Comparison of ENCODE assay signal across 25 cellular contexts in genomic region chr2:38643021-38643671, GRCh38. TPM values are rescaled to one million over a fixed set of nuclear protein-coding genes. Genes with fewer than 3 reads are reported as not detected.
A peak's percentile ranks its signal among the peaks of the same experiment; 100 is the strongest.
DNase-seq lines count a peak whose midpoint lies in the region; ATAC-seq, FAIRE-seq and TF ChIP-seq lines count a peak whose summit lies in the region.
"Had no signal": no experiment of that assay in that cellular context is flagged by ENCODE, and none has a peak within 500 bp of the region (broad histone marks: within the 10 kb centered on the region; RNA-seq: fewer than 3 reads in every experiment).

No MANE protein-coding gene starts in this region.

- peaks cover 48% of the 10 kb centered on the region for H3K4me1 ChIP-seq in Loucy (ENCODE audit: insufficient read depth, low read length, poor library complexity, severe bottlenecking)
- H3K4me1 ChIP-seq in K562 (replicated peaks in 1 of 2; ENCODE audit: control insufficient read depth in 2 of 2, insufficient read depth in 2 of 2, low read length in 2 of 2) = peaks cover 15 to 20% of the 10 kb centered on the region in 2 experiments; a peak in 4 of 5 replicates
- no peaks in the 10 kb centered on the region for H3K4me1 ChIP-seq in vagina
- H3K4me1 ChIP-seq: left ventricle myocardium inferior had no signal

- no peaks in the 10 kb centered on the region for H3K27me3 Mint-ChIP-seq in activated naive CD4-positive, alpha-beta T cell treated with anti-CD3 and anti-CD28 coated beads for 36 hours (ENCODE audit: low read depth)

- H2AFZ ChIP-seq in Loucy (ENCODE audit: low read length) (no peak overlapping the region), K562 (ENCODE audit: low read depth, low read length) (peak overlapping the region; percentile 60; the same call in 1 of the 2 replicates)

- ATAC-seq in K562 = no peak; the same call in 1 of the 3 replicates
- no peak for ATAC-seq in stimulated activated effector memory CD8-positive, alpha-beta T cell treated with anti-CD3 and anti-CD28 coated beads, Interleukin-12 subunit alpha, Interleukin-12 subunit beta, amount 100 ng/mL, for 72 hours
- ATAC-seq: heart left ventricle had no signal

- DNase-seq in activated naive CD4-positive, alpha-beta T cell treated with anti-CD3 and anti-CD28 coated beads for 36 hours = no peak
- DNase-seq in activated naive CD4-positive, alpha-beta T cell treated with Interleukin-2 at 50 U/mL for 16 hours = no peak
- no peak for DNase-seq in K562 (ENCODE audit: extremely low read depth in 1 of 4, low spot score in 3 of 4)
- peak in 1 of 2 donors; percentile 48 for DNase-seq in stimulated activated effector memory CD8-positive, alpha-beta T cell treated with anti-CD3 and anti-CD28 coated beads, Interleukin-12 subunit alpha, Interleukin-12 subunit beta, amount 100 ng/mL, for 72 hours (ENCODE audit: low spot score in 2 of 2)
- no peak for DNase-seq in caudate nucleus (lab: John Stamatoyannopoulos, UW)
- no peak for DNase-seq in cardiac septum (ENCODE audit: low spot score)
- DNase-seq in vagina (ENCODE audit: extremely low spot score in 2 of 2) = no peak
- DNase-seq: ACHN; activated CD4-positive, alpha-beta T cell treated with anti-CD3 and anti-CD28 coated beads for 1 hour; activated T-cell treated with anti-CD3 and anti-CD28 coated beads for 4 hours; brain microvascular endothelial cell; C1 segment of cervical spinal cord; cortex of kidney; GDM1; heart left ventricle; left ventricle myocardium inferior; NCI-H2171 treated with DMSO at 0.1 percent for 48 hours; NCI-H526 had no signal

- H3K79me2 ChIP-seq in Loucy (ENCODE audit: insufficient read depth, low read length) (no peaks in the 10 kb centered on the region), K562 (ENCODE audit: control insufficient read depth, insufficient read depth, low read length) (no peaks in the 10 kb centered on the region)

- H3K27me3 ChIP-seq in Loucy (ENCODE audit: insufficient read depth, low read length, poor library complexity, severe bottlenecking) (no peaks in the 10 kb centered on the region), K562 (ENCODE audit: control insufficient read depth in 2 of 2, insufficient read depth in 2 of 2, low read length in 2 of 2) (no peaks in the 10 kb centered on the region), vagina (no peaks in the 10 kb centered on the region)
- H3K27me3 ChIP-seq: brain microvascular endothelial cell, heart left ventricle had no signal

- peaks cover 19% of the 10 kb centered on the region; the same call in 1 of the 2 replicates for H3F3A ChIP-seq in Loucy (ENCODE audit: low read depth)

- 80% methylated on average over 34 of the region's 45 CpGs for WGBS in K562 (ENCODE audit: insufficient coverage, low coverage, missing lambda C conversion rate)

- H3K4me3 Mint-ChIP-seq in activated naive CD4-positive, alpha-beta T cell treated with anti-CD3 and anti-CD28 coated beads for 36 hours = no peak overlapping the region
- peak overlapping the region; percentile 28 for H3K4me3 Mint-ChIP-seq in stimulated activated effector memory CD8-positive, alpha-beta T cell treated with anti-CD3 and anti-CD28 coated beads, Interleukin-12 subunit alpha, Interleukin-12 subunit beta, amount 100 ng/mL, for 72 hours
- H3K4me3 Mint-ChIP-seq: mesothelial cell of epicardium had no signal

- no peaks in the 10 kb centered on the region for H3K9me1 ChIP-seq in K562 (ENCODE audit: control insufficient read depth, insufficient read depth, low read length)

- TF ChIP-seq POLR2A in K562 (conservative IDR thresholded peaks at IDR 0.05) (no peak), vagina (IDR thresholded peaks at IDR 0.05) (no peak)

- TF ChIP-seq EP300 in K562 (IDR thresholded peaks at IDR 0.05; ENCODE audit: low read length) = no peak

- H3K9me2 ChIP-seq in Loucy (replicated peaks; ENCODE audit: low read depth, low read length) = no peaks in the 10 kb centered on the region

- no peaks in the 10 kb centered on the region for H4K20me1 ChIP-seq in Loucy (ENCODE audit: insufficient read depth, low read length, poor library complexity, severe bottlenecking)
- H4K20me1 ChIP-seq in K562 (replicated peaks; ENCODE audit: control insufficient read depth, insufficient read depth, low read length) = no peaks in the 10 kb centered on the region

- H3K27ac Mint-ChIP-seq in activated naive CD4-positive, alpha-beta T cell treated with anti-CD3 and anti-CD28 coated beads for 36 hours = peak overlapping the region; percentile 39
- H3K27ac Mint-ChIP-seq in stimulated activated effector memory CD8-positive, alpha-beta T cell treated with anti-CD3 and anti-CD28 coated beads, Interleukin-12 subunit alpha, Interleukin-12 subunit beta, amount 100 ng/mL, for 72 hours = peak overlapping the region; percentile 92
- H3K27ac Mint-ChIP-seq: mesothelial cell of epicardium had no signal

- FAIRE-seq in K562 (lab: Jason Lieb, UNC) = no peak
- FAIRE-seq: endothelial cell of umbilical vein, TTC549, urothelium cell line had no signal

- H3K27ac ChIP-seq in K562 (ENCODE audit: extremely low read depth, low read depth, low read length) = peak overlapping the region; percentile 98
- H3K27ac ChIP-seq in caudate nucleus (ENCODE audit: low read depth, low read length) = no peak overlapping the region
- no peak overlapping the region for H3K27ac ChIP-seq in vagina
- H3K27ac ChIP-seq: brain microvascular endothelial cell, left ventricle myocardium inferior had no signal

- H3K9me3 ChIP-seq in Loucy (ENCODE audit: insufficient read depth, low read depth, low read length) (no peaks in the 10 kb centered on the region), K562 (replicated peaks; ENCODE audit: control insufficient read depth, insufficient read depth, low read depth, low read length) (peaks cover 19% of the 10 kb centered on the region), vagina (no peaks in the 10 kb centered on the region)

- POLR2A ChIA-PET in K562 (lab: Yijun Ruan, JAX) = interaction anchor here (0.7 to 1.0 kb wide), 2 partner anchors 9 to 21 kb away, joined by 3 to 4 read pairs; no protein-coding TSS in a partner anchor

- H3K4me2 ChIP-seq in Loucy (ENCODE audit: low read depth, low read length, poor library complexity, severe bottlenecking) (peak overlapping the region; percentile 68), K562 (ENCODE audit: insufficient read depth, low read length) (peak overlapping the region; percentile 23)

- no peaks in the 10 kb centered on the region for H3K36me3 Mint-ChIP-seq in activated naive CD4-positive, alpha-beta T cell treated with anti-CD3 and anti-CD28 coated beads for 36 hours (ENCODE audit: low read depth)
- no peaks in the 10 kb centered on the region for H3K36me3 Mint-ChIP-seq in stimulated activated effector memory CD8-positive, alpha-beta T cell treated with anti-CD3 and anti-CD28 coated beads, Interleukin-12 subunit alpha, Interleukin-12 subunit beta, amount 100 ng/mL, for 72 hours
- H3K36me3 Mint-ChIP-seq: immature natural killer cell had no signal

- peaks cover 30% of the 10 kb centered on the region for H3K4me1 Mint-ChIP-seq in activated naive CD4-positive, alpha-beta T cell treated with anti-CD3 and anti-CD28 coated beads for 36 hours (ENCODE audit: low read depth)
- H3K4me1 Mint-ChIP-seq in stimulated activated effector memory CD8-positive, alpha-beta T cell treated with anti-CD3 and anti-CD28 coated beads, Interleukin-12 subunit alpha, Interleukin-12 subunit beta, amount 100 ng/mL, for 72 hours = peaks cover 26% of the 10 kb centered on the region
- H3K4me1 Mint-ChIP-seq: mesothelial cell of epicardium had no signal

- TSS peak; percentile 94 for BruUV-seq in K562 (replicated peaks; lab: Mats Ljungman, UMichigan)

- intact Hi-C loops in activated naive CD4-positive, alpha-beta T cell treated with anti-CD3 and anti-CD28 coated beads for 36 hours (cut with micrococcal nuclease) = loop anchor here (1.0 kb wide), 1 partner anchor 10 kb away; no protein-coding TSS in a partner anchor
- intact Hi-C loops in K562 (cut with micrococcal nuclease) (loop anchor here (1.0 kb wide), 1 partner anchor 29 kb away; no protein-coding TSS in a partner anchor), cardiac septum (cut with DNase I) (no loop called here), vagina (cut with DNase I) (no loop called here)

- no peaks in the 10 kb centered on the region for H3K9me3 Mint-ChIP-seq in activated naive CD4-positive, alpha-beta T cell treated with anti-CD3 and anti-CD28 coated beads for 36 hours
- H3K9me3 Mint-ChIP-seq in stimulated activated effector memory CD8-positive, alpha-beta T cell treated with anti-CD3 and anti-CD28 coated beads, Interleukin-12 subunit alpha, Interleukin-12 subunit beta, amount 100 ng/mL, for 72 hours = peaks cover 3% of the 10 kb centered on the region
- H3K9me3 Mint-ChIP-seq: immature natural killer cell had no signal

- no peak for TF ChIP-seq RAD21 in K562 (CRISPR knock-in tag; conservative IDR thresholded peaks at IDR 0.05 in 1 of 2, IDR thresholded peaks at IDR 0.05 in 1 of 2)

- H3K9ac ChIP-seq in Loucy (ENCODE audit: low read depth, low read length, poor library complexity, severe bottlenecking) (peak overlapping the region; percentile 65), K562 (ENCODE audit: insufficient read depth in 1 of 2, low read depth in 2 of 2, low read length in 2 of 2) (peak overlapping the region in 1 of 2 experiments; percentile 66; a peak in 2 of 4 replicates)

- TF ChIP-seq CTCF in Loucy (conservative IDR thresholded peaks at IDR 0.05; ENCODE audit: low read length) (no peak), K562 (IDR thresholded peaks at IDR 0.05 in 2 of 3, conservative IDR thresholded peaks at IDR 0.05 in 1 of 3; ENCODE audit: insufficient read depth in 2 of 3, low read depth in 1 of 3, low read length in 3 of 3) (no peak), vagina (IDR thresholded peaks at IDR 0.05) (no peak)

- no peaks in the 10 kb centered on the region for H3K36me3 ChIP-seq in Loucy (ENCODE audit: insufficient read depth, low read length)
- no peaks in the 10 kb centered on the region for H3K36me3 ChIP-seq in K562 (ENCODE audit: control insufficient read depth, insufficient read depth, low read length)
- no peaks in the 10 kb centered on the region for H3K36me3 ChIP-seq in vagina
- H3K36me3 ChIP-seq: brain microvascular endothelial cell, heart left ventricle, left ventricle myocardium inferior had no signal

- H3K4me3 ChIP-seq in Loucy (ENCODE audit: low read length, poor library complexity, severe bottlenecking) (peak overlapping the region; percentile 54), K562 (no peak overlapping the region), vagina (no peak overlapping the region)
- H3K4me3 ChIP-seq: heart left ventricle, left ventricle myocardium inferior had no signal

- in situ Hi-C loops in K562 (cut with MboI) = no loop called here

- CTCF ChIA-PET in activated naive CD4-positive, alpha-beta T cell treated with anti-CD3 and anti-CD28 coated beads for 36 hours (lab: Charles Lee) = interaction anchor here (1.5 to 1.6 kb wide), 2 partner anchors 28 to 38 kb away, joined by 3 to 6 read pairs; no protein-coding TSS in a partner anchor
- CTCF ChIA-PET in K562 (lab: Yijun Ruan, JAX; ENCODE audit: low intra/inter-chr PET ratio) = no interaction called here

RNA-seq across cellular contexts. Expression of gene GALM, which starts 22.8 kb away (rescaled TPM):
- total RNA-seq in activated naive CD4-positive, alpha-beta T cell treated with anti-CD3 and anti-CD28 coated beads for 36 hours = 10 to 100 TPM; 31.3 to 31.9 TPM
- 19.3 and 29.1 TPM in 2 replicates for total RNA-seq in K562 (2011; cell fraction: chromatin; rRNA removed; ENCODE audit: low replicate concordance)
- 22.4 and 22.5 TPM in 2 replicates for total RNA-seq in K562 (2011; cell fraction: nucleolus; rRNA removed)
- total RNA-seq in K562 (2011; cell fraction: nucleoplasm; rRNA removed) = 13.8 and 21.6 TPM in 2 replicates
- total RNA-seq in K562 (2014; rRNA removed) (21.8 and 27.9 TPM in 2 replicates), K562 (2014; rRNA removed; fragmentation: Illumina TruSeq; extraction: Trizol) (26.3 and 27.3 TPM in 2 replicates), K562 (2015; rRNA removed; fragmentation: Illumina TruSeq; extraction: Trizol) (22.1 and 23.9 TPM in 2 replicates), K562 (2021) (21.8 and 22.7 TPM in 2 replicates), cardiac septum (8.5 TPM), vagina (16.9 TPM)
- polyA plus RNA-seq in K562 (2011; rRNA removed) (36.8 and 43.6 TPM in 2 replicates), K562 (2014; fragmentation: Illumina TruSeq; extraction: Trizol) (32.7 and 33.4 TPM in 2 replicates), K562 (2014; fragmentation: Nextera tagmentation; extraction: Ambion mirVana) (10 to 100 TPM; 38.0 to 51.7 TPM), K562 (2014; rRNA removed) (23.3 and 24.3 TPM in 2 replicates)
- polyA plus RNA-seq in K562 (2011; cell fraction: cytosol; rRNA removed) = 23.9 and 46.7 TPM in 2 replicates
- polyA plus RNA-seq in K562 (2011; cell fraction: nucleus; rRNA removed) = 10.8 and 14.1 TPM in 2 replicates
- polyA plus RNA-seq in K562 (2012) = 14.1 and 59.1 TPM in 2 replicates
- polyA minus RNA-seq in K562 (2011; rRNA and poly(A)+ RNA removed) = 38.4 and 42.7 TPM in 2 replicates
- polyA minus RNA-seq in K562 (2011; cell fraction: cytosol; rRNA and poly(A)+ RNA removed) = 21.8 and 25.5 TPM in 2 replicates
- polyA minus RNA-seq in K562 (2011; cell fraction: nucleus; rRNA and poly(A)+ RNA removed) = 20.1 and 28.8 TPM in 2 replicates
- polyA plus RNA-seq: neural cell had no signal

RNA-seq across cellular contexts. Expression of gene HNRNPLL, which starts 40.4 kb away (rescaled TPM):
- total RNA-seq in activated naive CD4-positive, alpha-beta T cell treated with anti-CD3 and anti-CD28 coated beads for 36 hours = 10 to 100 TPM; 54.4 to 57.3 TPM
- total RNA-seq in K562 (2011; cell fraction: chromatin; rRNA removed; ENCODE audit: low replicate concordance) = 95.1 and 247 TPM in 2 replicates
- total RNA-seq in K562 (2011; cell fraction: nucleolus; rRNA removed) = 40.4 and 52.4 TPM in 2 replicates
- 85.7 and 116 TPM in 2 replicates for total RNA-seq in K562 (2011; cell fraction: nucleoplasm; rRNA removed)
- total RNA-seq in K562 (2014; rRNA removed) = 67.5 and 73.0 TPM in 2 replicates
- 86.9 and 102 TPM in 2 replicates for total RNA-seq in K562 (2014; rRNA removed; fragmentation: Illumina TruSeq; extraction: Trizol)
- 57.1 and 57.8 TPM in 2 replicates for total RNA-seq in K562 (2015; rRNA removed; fragmentation: Illumina TruSeq; extraction: Trizol)
- total RNA-seq in K562 (2021) = 85.4 and 94.0 TPM in 2 replicates
- polyA plus RNA-seq in K562 (2011; rRNA removed) = 99.7 and 135 TPM in 2 replicates
- 21.9 and 34.3 TPM in 2 replicates for polyA plus RNA-seq in K562 (2011; cell fraction: cytosol; rRNA removed)
- polyA plus RNA-seq in K562 (2011; cell fraction: nucleus; rRNA removed) = 60.8 and 87.5 TPM in 2 replicates
- polyA plus RNA-seq in K562 (2012) = 41.1 and 47.5 TPM in 2 replicates
- 46.8 and 49.3 TPM in 2 replicates for polyA plus RNA-seq in K562 (2014; fragmentation: Illumina TruSeq; extraction: Trizol)
- 10 to 100 TPM; 19.8 to 24.7 TPM for polyA plus RNA-seq in K562 (2014; fragmentation: Nextera tagmentation; extraction: Ambion mirVana)
- 45.2 and 55.8 TPM in 2 replicates for polyA plus RNA-seq in K562 (2014; rRNA removed)
- 160 and 182 TPM in 2 replicates for polyA minus RNA-seq in K562 (2011; rRNA and poly(A)+ RNA removed)
- 50.5 and 52.8 TPM in 2 replicates for polyA minus RNA-seq in K562 (2011; cell fraction: cytosol; rRNA and poly(A)+ RNA removed)
- polyA minus RNA-seq in K562 (2011; cell fraction: nucleus; rRNA and poly(A)+ RNA removed) = 79.6 and 164 TPM in 2 replicates
- 25.1 TPM for total RNA-seq in cardiac septum
- 33.9 TPM for total RNA-seq in vagina

Comparison
In these comparisons a context has a peak if more than half of its experiments do, and no peak if none do; other contexts are left out.
1. intact Hi-C loops: an anchor here in activated naive CD4-positive, alpha-beta T cell treated with anti-CD3 and anti-CD28 coated beads for 36 hours (1.0 kb wide) and K562 (1.0 kb wide); none called in cardiac septum and vagina.